26 cellular contexts compared by ENCODE assay signal in genomic region chr12:69106482-69107118, GRCh38.
DNase-seq lines count a peak whose midpoint lies in the region; ATAC-seq, FAIRE-seq and TF ChIP-seq lines count a peak whose summit lies in the region.
"Had no signal": no experiment of that assay in that cellular context is flagged by ENCODE, and none has a peak within 500 bp of the region (broad histone marks: within the 10 kb centered on the region; RNA-seq: fewer than 3 reads in every experiment).

No MANE protein-coding gene starts in this region.

- TF ChIP-seq EP300 in HepG2 (IDR thresholded peaks at IDR 0.05; ENCODE audit: low read depth in 2 of 2, low read length in 2 of 2) (no peak), HepG2 (CRISPR knock-in tag; IDR thresholded peaks at IDR 0.05; ENCODE audit: borderline replicate concordance) (no peak)

- no peaks in the 10 kb centered on the region for H3K36me3 Mint-ChIP-seq in naive thymus-derived CD4-positive, alpha-beta T cell
- H3K36me3 Mint-ChIP-seq: CD4-positive, CD25-positive, alpha-beta regulatory T cell had no signal

- in situ Hi-C loops in HepG2 (cut with HindIII; ENCODE audit: extremely low pct_ligation_motif_present, low pct_unique_long_range_greater_than_20kb) (no loop called here), Panc1 (cut with HindIII; ENCODE audit: low pct_unique_long_range_greater_than_20kb, low sequenced_read_pairs) (no loop called here)

- intact Hi-C loops in HepG2 (cut with micrococcal nuclease; ENCODE audit: unreplicated experiment): no loop called here
- intact Hi-C loops in Panc1 (cut with micrococcal nuclease; ENCODE audit: unreplicated experiment): no loop called here
- intact Hi-C loops in lower lobe of right lung (cut with DNase I): no loop called here
- intact Hi-C loops in naive thymus-derived CD4-positive, alpha-beta T cell (cut with micrococcal nuclease): no loop called here

- no peak overlapping the region for H3K4me3 Mint-ChIP-seq in naive thymus-derived CD4-positive, alpha-beta T cell
- H3K4me3 Mint-ChIP-seq: B cell; CD4-positive, CD25-positive, alpha-beta regulatory T cell had no signal

- no peak for DNase-seq in HepG2 (ENCODE audit: low spot score)
- no peak for DNase-seq in Panc1 (ENCODE audit: low read depth, low spot score)
- DNase-seq in lower lobe of right lung: no peak
- no peak for DNase-seq in NCI-H1105 treated with DMSO at 0.1 percent for 48 hours (lab: John Stamatoyannopoulos, UW)
- no peak for DNase-seq in naive thymus-derived CD4-positive, alpha-beta T cell
- no peak for DNase-seq in activated CD4-positive, alpha-beta T cell treated with anti-CD3 and anti-CD28 coated beads for 1 hour
- DNase-seq in islet precursor cell: no peak
- DNase-seq: CD4-positive, CD25-positive, alpha-beta regulatory T cell; EL; GF-D8; KBM-7; MM.1S; NCI-H1048; NCI-H1694; NCI-H2081; NCI-H345; NCI-H524 treated with DMSO at 0.1 percent for 48 hours; RPMI8226; SHP77 treated with DMSO at 0.1 percent for 48 hours had no signal

- H3K27ac ChIP-seq in liver (ENCODE audit: low read depth in 1 of 2, low read length in 2 of 2) (no peak overlapping the region), HepG2 (ENCODE audit: extremely low read length, insufficient read depth, low read length) (no peak overlapping the region), Panc1 (ENCODE audit: low read length) (peak overlapping the region; percentile 58), lower lobe of right lung (peak overlapping the region; percentile 65)
- no peak overlapping the region for H3K27ac ChIP-seq in naive thymus-derived CD4-positive, alpha-beta T cell (ENCODE audit: low read depth, low read length)
- H3K27ac ChIP-seq: HL-60, SK-N-MC had no signal

- no peak for ATAC-seq in HepG2
- no peak for ATAC-seq in Panc1
- ATAC-seq in lower lobe of right lung: peak; percentile 67 to 78
- no peak for ATAC-seq in naive thymus-derived CD4-positive, alpha-beta T cell
- ATAC-seq: A549, HCT116 had no signal

- peaks cover 0 to 5% (median 4%) of the 10 kb centered on the region in 7 donors for H3K4me1 Mint-ChIP-seq in naive thymus-derived CD4-positive, alpha-beta T cell

- 86% methylated on average over 2 of the region's 2 CpGs for WGBS in liver
- 84% methylated on average over 2 of the region's 2 CpGs for WGBS in HepG2 (ENCODE audit: low lambda C conversion rate)

- H2AFZ ChIP-seq in HepG2 (ENCODE audit: low read length): no peak overlapping the region

- no peak for TF ChIP-seq RAD21 in liver (IDR thresholded peaks at IDR 0.05)
- TF ChIP-seq RAD21 in HepG2 (CRISPR knock-in tag; IDR thresholded peaks at IDR 0.05): no peak

- H3K9me3 ChIP-seq in liver (ENCODE audit: control insufficient read depth in 4 of 4, low read length in 3 of 4) (no peaks in the 10 kb centered on the region), HepG2 (ENCODE audit: low read length) (no peaks in the 10 kb centered on the region), Panc1 (ENCODE audit: control insufficient read depth, insufficient read depth, low read depth, low read length) (no peaks in the 10 kb centered on the region), lower lobe of right lung (no peaks in the 10 kb centered on the region)
- H3K9me3 ChIP-seq in naive thymus-derived CD4-positive, alpha-beta T cell (ENCODE audit: control insufficient read depth in 2 of 3, low read length in 3 of 3): no peaks in the 10 kb centered on the region
- H3K9me3 ChIP-seq: A549 had no signal

- no peaks in the 10 kb centered on the region for H3K9me3 Mint-ChIP-seq in naive thymus-derived CD4-positive, alpha-beta T cell

- POLR2A ChIA-PET in HepG2 (lab: Yijun Ruan, JAX): no interaction called here
- POLR2A ChIA-PET in Panc1 (lab: Charles Lee): no interaction called here
- POLR2A ChIA-PET in naive thymus-derived CD4-positive, alpha-beta T cell (lab: Charles Lee): no interaction called here

- no peak overlapping the region for H3K4me2 ChIP-seq in HepG2 (ENCODE audit: low read depth, low read length)
- H3K4me2 ChIP-seq: A549 had no signal

- H3K4me1 ChIP-seq in liver (ENCODE audit: control insufficient read depth in 4 of 4, insufficient read depth in 4 of 4, low read length in 3 of 4) (peaks cover 7 to 17% (median 14%) of the 10 kb centered on the region in 4 donors), HepG2 (ENCODE audit: insufficient read depth, low read length) (peaks cover 9% of the 10 kb centered on the region), Panc1 (ENCODE audit: control insufficient read depth, insufficient read depth, low read length) (no peaks in the 10 kb centered on the region; the same call in none of the 2 replicates), lower lobe of right lung (peaks cover 73% of the 10 kb centered on the region)
- no peaks in the 10 kb centered on the region for H3K4me1 ChIP-seq in naive thymus-derived CD4-positive, alpha-beta T cell (ENCODE audit: control insufficient read depth in 2 of 2, insufficient read depth in 2 of 2, low read length in 2 of 2)

- BruUV-seq in HepG2 (replicated peaks; lab: Mats Ljungman, UMichigan): no TSS peak
- BruUV-seq in Panc1 (replicated peaks; lab: Mats Ljungman, UMichigan): no TSS peak

- H3K27ac Mint-ChIP-seq in naive thymus-derived CD4-positive, alpha-beta T cell: no peak overlapping the region
- H3K27ac Mint-ChIP-seq: B cell; CD4-positive, CD25-positive, alpha-beta regulatory T cell had no signal

- TF ChIP-seq POLR2A in HepG2 (IDR thresholded peaks at IDR 0.05; ENCODE audit: insufficient read depth in 1 of 2, low read depth in 2 of 2, low read length in 2 of 2): no peak

- H3K79me2 ChIP-seq in HepG2 (ENCODE audit: insufficient read depth, low read length): no peaks in the 10 kb centered on the region

- H3K27me3 ChIP-seq in liver (ENCODE audit: control insufficient read depth in 4 of 4, insufficient read depth in 4 of 4, low read length in 3 of 4) (no peaks in the 10 kb centered on the region), HepG2 (ENCODE audit: control insufficient read depth in 1 of 2, insufficient read depth in 2 of 2, low read length in 2 of 2) (no peaks in the 10 kb centered on the region), Panc1 (ENCODE audit: control insufficient read depth, insufficient read depth, low read length) (no peaks in the 10 kb centered on the region), lower lobe of right lung (ENCODE audit: low read depth) (no peaks in the 10 kb centered on the region)
- H3K27me3 ChIP-seq in naive thymus-derived CD4-positive, alpha-beta T cell (ENCODE audit: control insufficient read depth in 2 of 2, insufficient read depth in 2 of 2, low read length in 2 of 2): no peaks in the 10 kb centered on the region

- H3K27me3 Mint-ChIP-seq in naive thymus-derived CD4-positive, alpha-beta T cell: peaks cover 0 to 4% (median 0%) of the 10 kb centered on the region in 5 donors

- no peak for FAIRE-seq in HepG2 (lab: Jason Lieb, UNC)
- FAIRE-seq: A549, H1 had no signal

- H3K9ac ChIP-seq in liver (ENCODE audit: low read depth in 1 of 2, low read length in 2 of 2): no peak overlapping the region
- no peak overlapping the region for H3K9ac ChIP-seq in HepG2 (ENCODE audit: insufficient read depth, low read depth, low read length)

- no peak for TF ChIP-seq CTCF in liver (IDR thresholded peaks at IDR 0.05; ENCODE audit: low read depth, low read length, missing input control)
- TF ChIP-seq CTCF in HepG2 (CRISPR knock-in tag; IDR thresholded peaks at IDR 0.05): no peak
- no peak for TF ChIP-seq CTCF in Panc1 (IDR thresholded peaks at IDR 0.05)
- TF ChIP-seq CTCF in lower lobe of right lung (IDR thresholded peaks at IDR 0.05): no peak

- H3K36me3 ChIP-seq in liver (ENCODE audit: control insufficient read depth in 4 of 4, insufficient read depth in 3 of 4, low read depth in 1 of 4, low read length in 3 of 4) (no peaks in the 10 kb centered on the region), HepG2 (replicated peaks in 1 of 2; ENCODE audit: control insufficient read depth in 1 of 2, insufficient read depth in 2 of 2, low read length in 2 of 2) (no peaks in the 10 kb centered on the region), Panc1 (ENCODE audit: control insufficient read depth, insufficient read depth, low read length) (no peaks in the 10 kb centered on the region), lower lobe of right lung (no peaks in the 10 kb centered on the region)
- no peaks in the 10 kb centered on the region for H3K36me3 ChIP-seq in naive thymus-derived CD4-positive, alpha-beta T cell (ENCODE audit: control insufficient read depth in 2 of 3, insufficient read depth in 3 of 3, low read length in 3 of 3)

- CTCF ChIA-PET in HepG2 (lab: Yijun Ruan, JAX; ENCODE audit: low intra/inter-chr PET ratio, low total read pairs) (no interaction called here), Panc1 (lab: Charles Lee) (no interaction called here)
- CTCF ChIA-PET in naive thymus-derived CD4-positive, alpha-beta T cell (lab: Charles Lee): no interaction called here

- no peaks in the 10 kb centered on the region for H4K20me1 ChIP-seq in HepG2 (ENCODE audit: insufficient read depth, low read length)

- H3K4me3 ChIP-seq in liver (ENCODE audit: low read depth in 1 of 3, low read length in 3 of 3): no peak overlapping the region
- no peak overlapping the region for H3K4me3 ChIP-seq in HepG2 (replicated peaks in 1 of 3; ENCODE audit: insufficient read depth in 1 of 3, low read depth in 2 of 3, low read length in 3 of 3)
- H3K4me3 ChIP-seq in Panc1 (ENCODE audit: low read depth in 2 of 2, low read length in 2 of 2): no peak overlapping the region
- no peak overlapping the region for H3K4me3 ChIP-seq in lower lobe of right lung
- no peak overlapping the region for H3K4me3 ChIP-seq in naive thymus-derived CD4-positive, alpha-beta T cell (ENCODE audit: low read length)
- H3K4me3 ChIP-seq: A549, SK-N-MC had no signal

TF ChIP-seq in HepG2, 621 proteins besides CTCF, POLR2A, EP300 and RAD21 (continues in another document):
- TF ChIP-seq TCF7L2 (IDR thresholded peaks at IDR 0.05; ENCODE audit: low read depth, low read length) (no peak), CREBL2 (CRISPR knock-in tag; IDR thresholded peaks at IDR 0.05; ENCODE audit: borderline replicate concordance) (no peak), ZNF75D (CRISPR knock-in tag; IDR thresholded peaks at IDR 0.05; ENCODE audit: borderline replicate concordance) (no peak)

Comparison
In these comparisons a context has a peak if more than half of its experiments do, and no peak if none do; other contexts are left out.
1. H3K27ac ChIP-seq: peak in Panc1 (single experiment) and lower lobe of right lung (single experiment); none in liver (0 of 2), HepG2 (single experiment) and naive thymus-derived CD4-positive, alpha-beta T cell (single experiment).
2. ATAC-seq: peak in lower lobe of right lung (2 of 2); none in HepG2 (single experiment), Panc1 (single experiment) and naive thymus-derived CD4-positive, alpha-beta T cell (single experiment).